ENCODE assay signal across 12 cellular contexts in the genomic region with DNA sequence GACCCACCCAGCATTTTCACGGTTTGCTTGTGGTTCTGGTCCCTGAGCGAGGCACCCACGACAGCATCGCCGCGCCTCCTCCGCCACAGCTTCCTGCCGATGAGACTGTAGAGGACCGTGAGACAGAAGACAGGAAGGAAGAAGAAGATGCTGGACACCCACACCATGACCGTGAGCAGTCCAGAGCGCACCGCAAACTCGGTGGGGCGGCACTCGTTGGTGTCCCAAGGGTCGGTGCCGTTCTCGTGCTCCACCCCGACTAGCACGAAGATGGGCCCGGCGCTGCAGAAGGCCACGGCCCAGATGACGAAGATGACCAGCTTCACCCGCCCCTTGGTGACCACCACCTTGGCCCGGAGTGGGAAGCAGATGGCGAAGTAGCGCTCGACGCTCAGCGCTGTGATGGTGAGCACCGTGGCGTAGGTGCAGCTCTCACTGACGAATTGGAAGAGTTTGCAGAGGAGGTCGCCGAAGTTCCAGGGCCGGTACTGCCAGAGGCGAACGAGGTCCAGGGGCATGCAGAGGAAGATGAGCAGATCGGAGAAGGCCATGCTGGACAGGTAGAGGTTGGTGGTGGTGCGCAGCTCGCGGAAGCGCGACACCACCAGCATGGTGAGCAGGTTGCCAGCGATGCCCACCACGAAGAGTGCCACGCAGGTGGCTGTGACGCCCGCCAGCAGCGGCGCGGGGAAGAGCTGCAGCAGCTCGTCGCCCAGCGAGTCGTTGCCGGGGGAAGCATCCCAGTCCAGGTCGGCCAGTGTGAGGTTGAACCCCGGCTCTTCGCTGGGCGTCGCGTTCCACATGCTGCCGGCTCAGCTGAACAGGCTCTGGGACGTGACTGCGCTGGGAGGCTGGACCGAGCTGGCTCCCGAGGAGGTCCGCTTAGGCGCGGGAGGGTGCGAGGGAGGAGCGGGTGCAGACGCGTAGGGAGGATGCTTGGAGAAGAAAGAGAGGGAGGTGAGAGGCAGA. TPM values are rescaled to one million over a fixed set of nuclear protein-coding genes. Genes with fewer than 3 reads are reported as not detected.
DNase-seq lines count a peak whose midpoint lies in the region; ATAC-seq lines count a peak whose summit lies in the region.
"Had no signal": no experiment of that assay in that cellular context is flagged by ENCODE, and none has a peak within 500 bp of the region (broad histone marks: within the 10 kb centered on the region; RNA-seq: fewer than 3 reads in every experiment).

A gene with protein sequence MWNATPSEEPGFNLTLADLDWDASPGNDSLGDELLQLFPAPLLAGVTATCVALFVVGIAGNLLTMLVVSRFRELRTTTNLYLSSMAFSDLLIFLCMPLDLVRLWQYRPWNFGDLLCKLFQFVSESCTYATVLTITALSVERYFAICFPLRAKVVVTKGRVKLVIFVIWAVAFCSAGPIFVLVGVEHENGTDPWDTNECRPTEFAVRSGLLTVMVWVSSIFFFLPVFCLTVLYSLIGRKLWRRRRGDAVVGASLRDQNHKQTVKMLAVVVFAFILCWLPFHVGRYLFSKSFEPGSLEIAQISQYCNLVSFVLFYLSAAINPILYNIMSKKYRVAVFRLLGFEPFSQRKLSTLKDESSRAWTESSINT (minus strand): TSS at position 846 of the 969 bp plus-strand sequence. CDS start 43 bp downstream, at position 803.

- H3K27ac Mint-ChIP-seq in activated CD8-positive, alpha-beta T cell treated with anti-CD3 and anti-CD28 coated beads, Interleukin-2, amount 10 ng/mL, durations not matched to agents 7 days and 5 days, result peak within 1 kb of the TSS; percentile 9
- H3K27ac Mint-ChIP-seq in stimulated activated naive CD8-positive, alpha-beta T cell treated with anti-CD3 and anti-CD28 coated beads, Interleukin-15, amount 100 ng/mL, for 72 hours, result no peak within 1 kb of the TSS

- peaks cover 13% of the 10 kb centered on the region for H3K36me3 Mint-ChIP-seq in activated CD8-positive, alpha-beta T cell treated with anti-CD3 and anti-CD28 coated beads, Interleukin-2, amount 10 ng/mL, durations not matched to agents 7 days and 5 days (ENCODE audit: low read depth)

- DNase-seq in activated naive CD4-positive, alpha-beta T cell treated with Interleukin-2 at 50 U/mL for 16 hours, result peak; percentile 7
- no peak for DNase-seq in activated naive CD4-positive, alpha-beta T cell treated with anti-CD3 and anti-CD28 coated beads, Interleukin-2, amount 50 U/mL, for 16 hours
- DNase-seq in activated CD8-positive, alpha-beta T cell treated with anti-CD3 and anti-CD28 coated beads, Interleukin-2, amount 10 ng/mL, durations not matched to agents 7 days and 5 days, result peak; percentile 42
- DNase-seq in stimulated activated naive CD8-positive, alpha-beta T cell treated with anti-CD3 and anti-CD28 coated beads, Interleukin-15, amount 100 ng/mL, for 72 hours, result peak in 1 of 2 donors; percentile 3
- DNase-seq in SKM-1 treated with dmso at 0.1 percent for 144 hours (lab: John Stamatoyannopoulos, UW; ENCODE audit: unreplicated experiment) (no peak), AML-193 (lab: John Stamatoyannopoulos, UW) (no peak), HT-29 (ENCODE audit: low spot score) (no peak)
- DNase-seq: amniotic stem cell; NCI-H1105; stimulated activated CD4-positive, alpha-beta T cell treated with anti-CD3 and anti-CD28 coated beads, Interleukin-4, amount 100 ng/mL, for 24 hours had no signal

- H3K9me3 Mint-ChIP-seq in activated CD8-positive, alpha-beta T cell treated with anti-CD3 and anti-CD28 coated beads, Interleukin-2, amount 10 ng/mL, durations not matched to agents 7 days and 5 days (ENCODE audit: insufficient read depth), result no peaks in the 10 kb centered on the region
- no peaks in the 10 kb centered on the region for H3K9me3 Mint-ChIP-seq in stimulated activated naive CD8-positive, alpha-beta T cell treated with anti-CD3 and anti-CD28 coated beads, Interleukin-15, amount 100 ng/mL, for 72 hours

- H3K4me3 ChIP-seq in iPS-11a (ENCODE audit: low read depth, low read length), result peak within 1 kb of the TSS; percentile 18

- peak; percentile 57 for ATAC-seq in activated CD8-positive, alpha-beta T cell treated with anti-CD3 and anti-CD28 coated beads, Interleukin-2, amount 10 ng/mL, durations not matched to agents 7 days and 5 days
- ATAC-seq in stimulated activated naive CD8-positive, alpha-beta T cell treated with anti-CD3 and anti-CD28 coated beads, Interleukin-15, amount 100 ng/mL, for 72 hours, result peak; percentile 73

- peaks cover 74% of the 10 kb centered on the region for H3K27me3 Mint-ChIP-seq in activated CD8-positive, alpha-beta T cell treated with anti-CD3 and anti-CD28 coated beads, Interleukin-2, amount 10 ng/mL, durations not matched to agents 7 days and 5 days (ENCODE audit: low read depth)
- peaks cover 71% of the 10 kb centered on the region for H3K27me3 Mint-ChIP-seq in stimulated activated naive CD8-positive, alpha-beta T cell treated with anti-CD3 and anti-CD28 coated beads, Interleukin-15, amount 100 ng/mL, for 72 hours

- CTCF ChIA-PET in activated CD8-positive, alpha-beta T cell treated with anti-CD3 and anti-CD28 coated beads, Interleukin-2, amount 10 ng/mL, durations not matched to agents 7 days and 5 days (lab: Charles Lee), result interaction anchor here (1.0 to 1.9 kb wide), 3 partner anchors 11 to 148 kb away, joined by 3 to 7 read pairs (median 3); no protein-coding TSS in a partner anchor

- POLR2A ChIA-PET in activated CD8-positive, alpha-beta T cell treated with anti-CD3 and anti-CD28 coated beads, Interleukin-2, amount 10 ng/mL, durations not matched to agents 7 days and 5 days (lab: Charles Lee), result no interaction called here

- peaks cover 31% of the 10 kb centered on the region for H3K4me1 Mint-ChIP-seq in activated CD8-positive, alpha-beta T cell treated with anti-CD3 and anti-CD28 coated beads, Interleukin-2, amount 10 ng/mL, durations not matched to agents 7 days and 5 days (ENCODE audit: low read depth)
- H3K4me1 Mint-ChIP-seq in stimulated activated naive CD8-positive, alpha-beta T cell treated with anti-CD3 and anti-CD28 coated beads, Interleukin-15, amount 100 ng/mL, for 72 hours, result peaks cover 32% of the 10 kb centered on the region

- H3K4me3 Mint-ChIP-seq in activated CD8-positive, alpha-beta T cell treated with anti-CD3 and anti-CD28 coated beads, Interleukin-2, amount 10 ng/mL, durations not matched to agents 7 days and 5 days, result peak within 1 kb of the TSS; percentile 44
- H3K4me3 Mint-ChIP-seq in stimulated activated naive CD8-positive, alpha-beta T cell treated with anti-CD3 and anti-CD28 coated beads, Interleukin-15, amount 100 ng/mL, for 72 hours, result peak within 1 kb of the TSS; percentile 80 to 81

RNA-seq across cellular contexts. Expression of the gene that starts here (rescaled TPM):
- total RNA-seq in activated CD8-positive, alpha-beta T cell treated with anti-CD3 and anti-CD28 coated beads, Interleukin-2, amount 10 ng/mL, durations not matched to agents 7 days and 5 days, result not detected
- total RNA-seq in HT-29 (2014; rRNA removed; shearing (Covaris generic)), result not detected in 2 replicates
- total RNA-seq: T-helper 2 cell treated with Interferon-gamma antibody and Interleukin-4, amounts not matched to agents 100 ng/mL and 5 ng/mL, for 36 hours had no signal

Comparison
In these comparisons a context has a peak if more than half of its experiments do, and no peak if none do; other contexts are left out.
1. Peak in DNase-seq and ATAC-seq in activated CD8-positive, alpha-beta T cell treated with anti-CD3 and anti-CD28 coated beads, Interleukin-2, amount 10 ng/mL, durations not matched to agents 7 days and 5 days; RNA of the gene not detected or under 1 TPM.